In the genomic region with DNA sequence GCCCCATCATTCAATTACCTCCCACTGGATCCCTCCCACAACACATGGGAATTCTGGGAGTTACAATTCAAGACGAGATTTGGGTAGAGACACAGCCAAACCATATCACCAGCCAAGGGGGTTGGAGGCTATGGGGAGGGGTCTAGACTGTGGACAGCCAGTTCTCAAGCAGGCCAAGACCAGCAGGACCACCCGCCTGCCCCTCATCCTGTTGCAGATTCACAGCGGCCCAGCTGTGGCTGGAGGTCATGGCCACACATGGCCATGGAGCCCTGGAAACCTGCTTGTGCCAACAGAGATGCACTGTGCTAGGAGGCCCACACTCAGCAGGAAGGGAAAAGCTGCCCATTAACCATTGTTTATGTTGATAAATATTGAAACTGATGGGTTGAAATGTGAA, we compare ENCODE assay signal across 19 cellular contexts.
"Had no signal": no experiment of that assay in that cellular context is flagged by ENCODE, and none has a peak within 500 bp of the region (broad histone marks: within the 10 kb centered on the region; RNA-seq: fewer than 3 reads in every experiment).

No MANE protein-coding gene starts in this region.

- H3K4me1 ChIP-seq: foreskin keratinocyte had no signal

- H3K9me3 ChIP-seq: esophagus muscularis mucosa, left lung, thyroid gland had no signal

- DNase-seq: activated CD8-positive, alpha-beta T cell treated with anti-CD3 and anti-CD28 coated beads, Interleukin-2, amount 10 ng/mL, durations not matched to agents 7 days and 5 days; activated effector memory CD4-positive, alpha-beta T cell treated with Interleukin-2 at 50 U/mL for 16 hours; activated naive CD4-positive, alpha-beta T cell treated with Interleukin-2 at 50 U/mL for 16 hours; anterior cingulate cortex; effector CD4-positive, alpha-beta T cell; foreskin keratinocyte; naive B cell; occipital lobe; stimulated activated CD4-positive, alpha-beta T cell treated with anti-CD3 and anti-CD28 coated beads, Interleukin-4, amount 100 ng/mL, for 4 hours; stimulated activated CD8-positive, alpha-beta memory T cell treated with anti-CD3 and anti-CD28 coated beads, Interleukin-4, amount 100 ng/mL, for 48 hours; stimulated activated naive CD8-positive, alpha-beta T cell treated with anti-CD3 and anti-CD28 coated beads, Interleukin-15, amount 100 ng/mL, for 72 hours; substantia nigra; T-helper 17 cell had no signal

- H3K27me3 ChIP-seq: esophagus muscularis mucosa, foreskin keratinocyte, left lung, thyroid gland had no signal

- ATAC-seq: activated CD8-positive, alpha-beta T cell treated with anti-CD3 and anti-CD28 coated beads, Interleukin-2, amount 10 ng/mL, durations not matched to agents 7 days and 5 days; foreskin keratinocyte; stimulated activated memory B cell treated with anti-CD40 and anti-IgM and Interleukin-4, amounts not matched to agents 10 μg/mL and 1 μg/mL and 100 μg/mL, for 72 hours; stimulated activated naive CD8-positive, alpha-beta T cell treated with anti-CD3 and anti-CD28 coated beads, Interleukin-15, amount 100 ng/mL, for 72 hours; T-helper 17 cell; WTC11 had no signal

- H3K27ac ChIP-seq: esophagus muscularis mucosa, foreskin keratinocyte had no signal

- H3K4me3 ChIP-seq: esophagus muscularis mucosa, left lung, skin epidermis, thyroid gland had no signal

- H3K36me3 ChIP-seq: esophagus muscularis mucosa, left lung, thyroid gland had no signal
